10 cellular contexts compared by ENCODE assay signal in the genomic region with DNA sequence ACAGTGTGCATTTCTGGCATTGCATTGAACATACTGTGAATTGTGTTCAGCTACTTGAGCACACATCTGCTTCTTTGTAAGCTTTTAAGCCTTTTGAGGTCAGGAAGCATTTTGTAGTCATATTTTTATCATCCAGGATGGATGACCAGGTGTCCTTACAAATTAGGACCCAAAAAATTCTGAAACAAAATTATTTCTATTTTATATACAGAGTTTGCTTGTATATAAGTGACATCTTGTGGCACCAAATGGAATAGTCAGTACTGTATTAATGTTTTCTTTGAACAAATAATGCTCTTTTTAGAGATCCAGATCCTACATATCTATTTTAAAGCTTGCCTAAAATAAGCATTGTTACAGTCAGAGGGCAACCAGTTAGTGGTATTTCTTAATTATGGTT. TPM values are rescaled to one million over a fixed set of nuclear protein-coding genes. Genes with fewer than 3 reads are reported as not detected.
A peak's percentile ranks its signal among the peaks of the same experiment; 100 is the strongest.
DNase-seq lines count a peak whose midpoint lies in the region; ATAC-seq and TF ChIP-seq lines count a peak whose summit lies in the region.
"Had no signal": no experiment of that assay in that cellular context is flagged by ENCODE, and none has a peak within 500 bp of the region (broad histone marks: within the 10 kb centered on the region; RNA-seq: fewer than 3 reads in every experiment).

No MANE protein-coding gene starts in this region.

- H3K27ac Mint-ChIP-seq in activated T-cell treated with anti-CD3 and anti-CD28 coated beads, Interleukin-2, amount 50 U/mL, for 72 hours = no peak overlapping the region

- no peaks in the 10 kb centered on the region for H3K4me1 ChIP-seq in hepatocyte (ENCODE audit: insufficient read depth)
- no peaks in the 10 kb centered on the region for H3K4me1 ChIP-seq in uterus
- H3K4me1 ChIP-seq: SJCRH30 had no signal

- no peak overlapping the region for H3K4me3 ChIP-seq in AG10803 (ENCODE audit: low read length)
- no peak overlapping the region for H3K4me3 ChIP-seq in SU-DHL-6 (ENCODE audit: insufficient read depth, low read length, poor library complexity, severe bottlenecking)
- no peak overlapping the region for H3K4me3 ChIP-seq in hepatocyte
- H3K4me3 ChIP-seq in uterus = no peak overlapping the region
- H3K4me3 ChIP-seq: SJCRH30 had no signal

- H2AFZ ChIP-seq in SU-DHL-6 (ENCODE audit: low read depth, low read length, severe bottlenecking) = no peak overlapping the region
- no peak overlapping the region for H2AFZ ChIP-seq in hepatocyte

- H3K4me1 Mint-ChIP-seq in activated T-cell treated with anti-CD3 and anti-CD28 coated beads, Interleukin-2, amount 50 U/mL, for 72 hours (ENCODE audit: low read depth) = no peaks in the 10 kb centered on the region

- no peaks in the 10 kb centered on the region for H3K36me3 Mint-ChIP-seq in activated T-cell treated with anti-CD3 and anti-CD28 coated beads, Interleukin-2, amount 50 U/mL, for 72 hours (ENCODE audit: insufficient read depth in 2 of 2)

- peak; percentile 17 for DNase-seq in AG10803 (ENCODE audit: low read depth)
- DNase-seq in HCEC 1CT = peak; percentile 33
- no peak for DNase-seq in hepatocyte (ENCODE audit: low spot score)
- no peak for DNase-seq in NCI-H2227 (lab: John Stamatoyannopoulos, UW; ENCODE audit: unreplicated experiment)
- DNase-seq in activated T-cell treated with anti-CD3 and anti-CD28 coated beads, Interleukin-2, amount 50 U/mL, for 72 hours = no peak
- DNase-seq in uterus = no peak
- DNase-seq: activated CD8-positive, alpha-beta memory T cell treated with anti-CD3 and anti-CD28 coated beads, Interleukin-2, amount 50 U/mL, for 4 hours had no signal

- no peak for ATAC-seq in HG03196 (IDR thresholded peaks at IDR 0.05; ENCODE audit: unreplicated experiment)
- no peak for ATAC-seq in activated T-cell treated with anti-CD3 and anti-CD28 coated beads, Interleukin-2, amount 50 U/mL, for 72 hours (replicated peaks in 1 of 2)

- H3K27me3 ChIP-seq in SU-DHL-6 (ENCODE audit: low read length) (no peaks in the 10 kb centered on the region), hepatocyte (no peaks in the 10 kb centered on the region), uterus (no peaks in the 10 kb centered on the region)
- H3K27me3 ChIP-seq: SJCRH30 had no signal

- no peaks in the 10 kb centered on the region for H3K9me3 Mint-ChIP-seq in activated T-cell treated with anti-CD3 and anti-CD28 coated beads, Interleukin-2, amount 50 U/mL, for 72 hours

- no peak overlapping the region for H3K9ac ChIP-seq in SU-DHL-6 (ENCODE audit: low read length)

- no peak overlapping the region for H3K4me3 Mint-ChIP-seq in activated T-cell treated with anti-CD3 and anti-CD28 coated beads, Interleukin-2, amount 50 U/mL, for 72 hours

- H3K4me2 ChIP-seq in SU-DHL-6 (ENCODE audit: low read depth, low read length, poor library complexity, severe bottlenecking) (no peak overlapping the region), hepatocyte (no peak overlapping the region)

- no peak overlapping the region for H3K27ac ChIP-seq in SU-DHL-6 (ENCODE audit: low read depth, low read length)
- no peak overlapping the region for H3K27ac ChIP-seq in hepatocyte
- no peak overlapping the region for H3K27ac ChIP-seq in uterus
- H3K27ac ChIP-seq: SJCRH30 had no signal

- no peaks in the 10 kb centered on the region for H3K36me3 ChIP-seq in SU-DHL-6 (ENCODE audit: low read length)
- no peaks in the 10 kb centered on the region for H3K36me3 ChIP-seq in hepatocyte (replicated peaks; ENCODE audit: insufficient read depth, low read depth)
- no peaks in the 10 kb centered on the region for H3K36me3 ChIP-seq in uterus
- H3K36me3 ChIP-seq: SJCRH30 had no signal

- no peaks in the 10 kb centered on the region for H4K20me1 ChIP-seq in SU-DHL-6 (ENCODE audit: low read depth, low read length)
- no peaks in the 10 kb centered on the region for H4K20me1 ChIP-seq in hepatocyte (ENCODE audit: insufficient read depth, poor library complexity, severe bottlenecking)

- H3K9me3 ChIP-seq in SU-DHL-6 (ENCODE audit: insufficient read depth, low read length) = no peaks in the 10 kb centered on the region
- no peaks in the 10 kb centered on the region for H3K9me3 ChIP-seq in hepatocyte (ENCODE audit: low read depth)
- H3K9me3 ChIP-seq in uterus = no peaks in the 10 kb centered on the region
- H3K9me3 ChIP-seq: SJCRH30 had no signal

- H3K9me2 ChIP-seq in SU-DHL-6 (replicated peaks; ENCODE audit: insufficient read depth, low read length) (no peaks in the 10 kb centered on the region), hepatocyte (replicated peaks; ENCODE audit: insufficient read depth) (no peaks in the 10 kb centered on the region)

- no peaks in the 10 kb centered on the region for H3K27me3 Mint-ChIP-seq in activated T-cell treated with anti-CD3 and anti-CD28 coated beads, Interleukin-2, amount 50 U/mL, for 72 hours (ENCODE audit: low read depth)

- TF ChIP-seq CTCF in AG10803 (conservative IDR thresholded peaks at IDR 0.05; ENCODE audit: low read length) (peak; percentile 45), SU-DHL-6 (IDR thresholded peaks at IDR 0.05; ENCODE audit: insufficient read depth, low read length, poor library complexity, severe bottlenecking) (peak; percentile 42), hepatocyte (IDR thresholded peaks at IDR 0.05; ENCODE audit: poor library complexity) (peak; percentile 50), uterus (IDR thresholded peaks at IDR 0.05) (no peak)

- no peaks in the 10 kb centered on the region for H3K79me2 ChIP-seq in SU-DHL-6 (ENCODE audit: insufficient read depth, low read length)
- no peaks in the 10 kb centered on the region for H3K79me2 ChIP-seq in hepatocyte

- intact Hi-C loops in uterus (cut with DNase I; ENCODE audit: low total_unique reads) = no loop called here

- H3F3A ChIP-seq in SU-DHL-6 (ENCODE audit: insufficient read depth) = no peaks in the 10 kb centered on the region

- no peak for TF ChIP-seq POLR2A in uterus (IDR thresholded peaks at IDR 0.05)

RNA-seq across cellular contexts. Expression of a gene that starts 9.5 kb away (rescaled TPM):
- 49.8 and 58.3 TPM in 2 replicates for total RNA-seq in hepatocyte
- 45.4 and 47.5 TPM in 2 replicates for polyA plus RNA-seq in hepatocyte
- total RNA-seq in activated T-cell treated with anti-CD3 and anti-CD28 coated beads, Interleukin-2, amount 50 U/mL, for 72 hours = 10 to 100 TPM; 76.6 to 89.6 TPM
- total RNA-seq in uterus = 100 to 1,000 TPM in 1 of 4 donors, 10 to 100 TPM in 3; 39.7 to 119 (median 88.2) TPM

RNA-seq across cellular contexts. Expression of a gene that starts 36.5 kb away (rescaled TPM):
- total RNA-seq in hepatocyte (not detected in 2 replicates), uterus (not detected)
- polyA plus RNA-seq in hepatocyte = not detected in 2 replicates
- not detected for total RNA-seq in activated T-cell treated with anti-CD3 and anti-CD28 coated beads, Interleukin-2, amount 50 U/mL, for 72 hours
- total RNA-seq: SJCRH30 had no signal

Comparison
In these comparisons a context has a peak if more than half of its experiments do, and no peak if none do; other contexts are left out.
1. DNase-seq: peak in AG10803 (single experiment) and HCEC 1CT (single experiment); none in hepatocyte (single experiment), NCI-H2227 (single experiment), activated T-cell treated with anti-CD3 and anti-CD28 coated beads, Interleukin-2, amount 50 U/mL, for 72 hours (0 of 2) and uterus (0 of 2).
2. CTCF ChIP-seq: peak in AG10803 (single experiment), SU-DHL-6 (single experiment) and hepatocyte (single experiment); none in uterus (0 of 4).